In genomic region chr20:63339154-63340094, GRCh38 we compare ENCODE assay signal across 14 cellular contexts. TPM values are rescaled to one million over a fixed set of nuclear protein-coding genes. Genes with fewer than 3 reads are reported as not detected.
DNase-seq lines count a peak whose midpoint lies in the region; ATAC-seq, FAIRE-seq and TF ChIP-seq lines count a peak whose summit lies in the region.
"Not testable (repeated sequence)": the region's sequence is repeated elsewhere in the genome, so short reads cannot be mapped to it uniquely, and the experiment has no call there.
"Had no signal": no experiment of that assay in that cellular context is flagged by ENCODE, and none has a peak within 500 bp of the region (broad histone marks: within the 10 kb centered on the region; RNA-seq: fewer than 3 reads in every experiment).

No MANE protein-coding gene starts in this region.

- not testable (repeated sequence) for TF ChIP-seq CTCF in A549 (IDR thresholded peaks at IDR 0.05); HCT116 (IDR thresholded peaks at IDR 0.05 in 2 of 3, conservative IDR thresholded peaks at IDR 0.05 in 1 of 3; ENCODE audit: borderline replicate concordance in 1 of 3, insufficient read depth in 1 of 3, low read depth in 2 of 3, low read length in 2 of 3); bronchial epithelial cell (IDR thresholded peaks at IDR 0.05; ENCODE audit: insufficient read depth, low read length, severe bottlenecking); foreskin keratinocyte (conservative IDR thresholded peaks at IDR 0.05)

- not testable (repeated sequence) for TF ChIP-seq POLR2A in A549 (IDR thresholded peaks at IDR 0.05; ENCODE audit: low read length); HCT116 (IDR thresholded peaks at IDR 0.05; ENCODE audit: borderline replicate concordance, extremely low read depth, insufficient read depth, insufficient read length)

- not testable (repeated sequence) for H3K79me2 ChIP-seq in HCT116 (ENCODE audit: insufficient read depth, low read length)

- not testable (repeated sequence) for ATAC-seq in A549; HCT116; activated naive CD8-positive, alpha-beta T cell treated with anti-CD3 and anti-CD28 coated beads, Interleukin-2, amount 50 U/mL, for 24 hours; foreskin keratinocyte; natural killer cell treated with Interleukin-12 subunit alpha and Interleukin-12 subunit beta and Interleukin-15 and Interleukin-18, amount 100 ng/mL, for 72 hours

- BruUV-seq in HCT116 (replicated peaks; lab: Mats Ljungman, UMichigan), result not testable (repeated sequence)

- 20% methylated on average over 14 of the region's 14 CpGs for WGBS in A549 (ENCODE audit: missing lambda C conversion rate)

- not testable (repeated sequence) for H3K9me2 ChIP-seq in HCT116 (ENCODE audit: insufficient read depth)

- not testable (repeated sequence) for H3K36me3 ChIP-seq in HCT116 (ENCODE audit: control insufficient read depth in 1 of 2, insufficient read depth in 2 of 2, low read length in 2 of 2); bronchial epithelial cell (ENCODE audit: control insufficient read depth, insufficient read depth, low read length)

- not testable (repeated sequence) for H3K4me1 ChIP-seq in A549; HCT116 (ENCODE audit: control insufficient read depth in 1 of 2, insufficient read depth in 2 of 2, low read length in 2 of 2); foreskin keratinocyte

- not testable (repeated sequence) for FAIRE-seq in A549 (lab: Jason Lieb, UNC); bronchial epithelial cell (lab: Jason Lieb, UNC)

- CTCF ChIA-PET in A549 (lab: Yijun Ruan, JAX); HCT116 (lab: Charles Lee): not testable (repeated sequence)

- TF ChIP-seq EP300 in A549 (IDR thresholded peaks at IDR 0.05), result not testable (repeated sequence)

- H3K4me3 ChIP-seq in A549; HCT116 (replicated peaks in 1 of 2; ENCODE audit: low read depth in 1 of 2, low read length in 2 of 2); bronchial epithelial cell (ENCODE audit: low read depth, low read length): not testable (repeated sequence)

- peaks cover 14% of the 10 kb centered on the region for H3K9me3 Mint-ChIP-seq in activated naive CD8-positive, alpha-beta T cell treated with anti-CD3 and anti-CD28 coated beads, Interleukin-2, amount 50 U/mL, for 24 hours
- peaks cover 14% of the 10 kb centered on the region for H3K9me3 Mint-ChIP-seq in natural killer cell treated with Interleukin-12 subunit alpha and Interleukin-12 subunit beta and Interleukin-15 and Interleukin-18, amount 100 ng/mL, for 72 hours

- intact Hi-C loops in HCT116 (cut with micrococcal nuclease), result not testable (repeated sequence)

- H3K36me3 Mint-ChIP-seq in activated naive CD8-positive, alpha-beta T cell treated with anti-CD3 and anti-CD28 coated beads, Interleukin-2, amount 50 U/mL, for 24 hours (ENCODE audit: low read depth); natural killer cell treated with Interleukin-12 subunit alpha and Interleukin-12 subunit beta and Interleukin-15 and Interleukin-18, amount 100 ng/mL, for 72 hours: not testable (repeated sequence)

- POLR2A ChIA-PET in A549 (lab: Yijun Ruan, JAX); HCT116 (lab: Charles Lee): not testable (repeated sequence)

- not testable (repeated sequence) for H3K4me2 ChIP-seq in A549; HCT116 (ENCODE audit: low read length)

- RAD21 ChIA-PET in HCT116 (lab: Charles Lee; ENCODE audit: low non-redundant PET in 1 of 2, low total read pairs in 2 of 2, uncharacterized antibody in 2 of 2, unreplicated experiment in 2 of 2), result not testable (repeated sequence)

- H2AFZ ChIP-seq in HCT116 (ENCODE audit: low read depth, low read length, poor library complexity, severe bottlenecking), result not testable (repeated sequence)

- not testable (repeated sequence) for TF ChIP-seq RAD21 in A549 (conservative IDR thresholded peaks at IDR 0.05 in 1 of 2, IDR thresholded peaks at IDR 0.05 in 1 of 2); HCT116 (IDR thresholded peaks at IDR 0.05; ENCODE audit: low read depth)

- H3K27ac ChIP-seq in A549; HCT116 (ENCODE audit: low read depth, low read length); foreskin keratinocyte: not testable (repeated sequence)

- peaks cover 23% of the 10 kb centered on the region for H3K27me3 ChIP-seq in HCT116 (ENCODE audit: insufficient read depth, low read length)
- not testable (repeated sequence) for H3K27me3 ChIP-seq in bronchial epithelial cell (ENCODE audit: control insufficient read depth, insufficient read depth, low read length); foreskin keratinocyte

- peaks cover 30% of the 10 kb centered on the region for H3K27me3 Mint-ChIP-seq in activated naive CD8-positive, alpha-beta T cell treated with anti-CD3 and anti-CD28 coated beads, Interleukin-2, amount 50 U/mL, for 24 hours
- peaks cover 19 to 45% of the 10 kb centered on the region in 2 donors for H3K27me3 Mint-ChIP-seq in natural killer cell treated with Interleukin-12 subunit alpha and Interleukin-12 subunit beta and Interleukin-15 and Interleukin-18, amount 100 ng/mL, for 72 hours

- not testable (repeated sequence) for DNase-seq in A549 (ENCODE audit: low read depth in 1 of 2, low spot score in 1 of 2); HCT116 (ENCODE audit: low read depth, low spot score); activated naive CD8-positive, alpha-beta T cell treated with anti-CD3 and anti-CD28 coated beads, Interleukin-2, amount 50 U/mL, for 24 hours; natural killer cell treated with Interleukin-12 subunit alpha and Interleukin-12 subunit beta and Interleukin-15 and Interleukin-18, amount 100 ng/mL, for 72 hours (ENCODE audit: low spot score)
- DNase-seq in MV-4-11 (lab: John Stamatoyannopoulos, UW), result peak; percentile 47
- peak; percentile 39 for DNase-seq in SW480 (ENCODE audit: low spot score)
- peak; percentile 8 for DNase-seq in bronchial epithelial cell (ENCODE audit: low read depth)
- DNase-seq in foreskin keratinocyte, result peak; percentile 7 to 28

- not testable (repeated sequence) for H3K9ac ChIP-seq in HCT116 (ENCODE audit: low read length)

- not testable (repeated sequence) for H4K20me1 ChIP-seq in HCT116 (ENCODE audit: insufficient read depth)

- H3K27ac Mint-ChIP-seq in activated naive CD8-positive, alpha-beta T cell treated with anti-CD3 and anti-CD28 coated beads, Interleukin-2, amount 50 U/mL, for 24 hours, result peak overlapping the region; percentile 11
- H3K27ac Mint-ChIP-seq in natural killer cell treated with Interleukin-12 subunit alpha and Interleukin-12 subunit beta and Interleukin-15 and Interleukin-18, amount 100 ng/mL, for 72 hours, result peak overlapping the region; percentile 43 to 56

- not testable (repeated sequence) for H3K4me1 Mint-ChIP-seq in activated naive CD8-positive, alpha-beta T cell treated with anti-CD3 and anti-CD28 coated beads, Interleukin-2, amount 50 U/mL, for 24 hours; natural killer cell treated with Interleukin-12 subunit alpha and Interleukin-12 subunit beta and Interleukin-15 and Interleukin-18, amount 100 ng/mL, for 72 hours (ENCODE audit: low read depth in 2 of 2)

- not testable (repeated sequence) for H3K9me3 ChIP-seq in A549; HCT116 (ENCODE audit: control insufficient read depth in 1 of 2, insufficient read depth in 1 of 2, low read depth in 1 of 2, low read length in 2 of 2)

- not testable (repeated sequence) for H3K4me3 Mint-ChIP-seq in activated naive CD8-positive, alpha-beta T cell treated with anti-CD3 and anti-CD28 coated beads, Interleukin-2, amount 50 U/mL, for 24 hours; natural killer cell treated with Interleukin-12 subunit alpha and Interleukin-12 subunit beta and Interleukin-15 and Interleukin-18, amount 100 ng/mL, for 72 hours

TF ChIP-seq in A549, 52 proteins besides CTCF, POLR2A, EP300 and RAD21 (continues in another document):
- TF ChIP-seq CEBPB (IDR thresholded peaks at IDR 0.05), result peak in 1 of 2 experiments; percentile 68; a peak in 1 of 4 replicates

TF ChIP-seq in HCT116, 20 proteins besides CTCF, POLR2A, EP300 and RAD21:
- peak; percentile 63 for TF ChIP-seq CEBPB (IDR thresholded peaks at IDR 0.05; ENCODE audit: low read depth)

RNA-seq across cellular contexts. Expression of gene CHRNA4, which starts 21.7 kb away (rescaled TPM):
- polyA plus RNA-seq in A549 (2011; rRNA removed) (0.03 and 0.09 TPM in 2 replicates), A549 (2017; fragmentation: RNase III; extraction: RNeasy Plus Mini Kit Qiagen cat#74134 plus additional on column Dnase treatment) (0.08 to 0.23 TPM (median 0.21 TPM) in 3 replicates), foreskin keratinocyte (not detected in 2 replicates)
- polyA plus RNA-seq in A549 (2012; cell fraction: cytosol; rRNA removed), result 0.05 TPM in 2 replicates
- 0.15 and 0.20 TPM in 2 replicates for polyA plus RNA-seq in A549 (2012; cell fraction: nucleus; rRNA removed)
- 0.24 TPM in 1 of 2 replicates, not detected in the other for polyA minus RNA-seq in A549 (2011; rRNA and poly(A)+ RNA removed)
- total RNA-seq in HCT116 (2021; ENCODE audit: unreplicated experiment) (not detected), bronchial epithelial cell (not detected in 2 replicates), foreskin keratinocyte (not detected in 2 replicates)
- polyA plus RNA-seq in HCT116 (2012), result not detected in 2 replicates
- not detected for total RNA-seq in natural killer cell treated with Interleukin-12 subunit alpha and Interleukin-12 subunit beta and Interleukin-15 and Interleukin-18, amount 100 ng/mL, for 72 hours
- total RNA-seq: CD4-positive, alpha-beta memory T cell; GM23248; PC-3; SK-MEL-5 had no signal
- polyA plus RNA-seq: AG04450; CD4-positive, alpha-beta memory T cell; GM23248 had no signal

RNA-seq across cellular contexts. Expression of gene COL20A1, which starts 46.4 kb away (rescaled TPM):
- polyA plus RNA-seq in A549 (2011; rRNA removed), result 0.21 and 0.29 TPM in 2 replicates
- polyA plus RNA-seq in A549 (2012; cell fraction: cytosol; rRNA removed), result 0.16 and 0.17 TPM in 2 replicates
- 3.0 and 4.2 TPM in 2 replicates for polyA plus RNA-seq in A549 (2012; cell fraction: nucleus; rRNA removed)
- 0.91 to 0.93 TPM (median 0.92 TPM) in 3 replicates for polyA plus RNA-seq in A549 (2017; fragmentation: RNase III; extraction: RNeasy Plus Mini Kit Qiagen cat#74134 plus additional on column Dnase treatment)
- 0.25 and 0.49 TPM in 2 replicates for polyA minus RNA-seq in A549 (2011; rRNA and poly(A)+ RNA removed)
- total RNA-seq in HCT116 (2021; ENCODE audit: unreplicated experiment), result 0.34 TPM
- polyA plus RNA-seq in HCT116 (2012), result 0.07 and 0.25 TPM in 2 replicates
- total RNA-seq in bronchial epithelial cell, result not detected in 2 replicates
- not detected in 2 replicates for total RNA-seq in foreskin keratinocyte
- not detected in 2 replicates for polyA plus RNA-seq in foreskin keratinocyte
- not detected for total RNA-seq in natural killer cell treated with Interleukin-12 subunit alpha and Interleukin-12 subunit beta and Interleukin-15 and Interleukin-18, amount 100 ng/mL, for 72 hours
- total RNA-seq: GM23248, PC-3, Right ventricle myocardium superior, SK-MEL-5 had no signal
- polyA plus RNA-seq: AG04450; CD4-positive, alpha-beta memory T cell; GM23248 had no signal
